In genomic region chr12:8221375-8221774, GRCh38 we compare ENCODE assay signal across 8 cellular contexts. TPM values are rescaled to one million over a fixed set of nuclear protein-coding genes. Genes with fewer than 3 reads are reported as not detected.
DNase-seq lines count a peak whose midpoint lies in the region; ATAC-seq and TF ChIP-seq lines count a peak whose summit lies in the region.
"Not testable (repeated sequence)": the region's sequence is repeated elsewhere in the genome, so short reads cannot be mapped to it uniquely, and the experiment has no call there.
"Had no signal": no experiment of that assay in that cellular context is flagged by ENCODE, and none has a peak within 500 bp of the region (broad histone marks: within the 10 kb centered on the region; RNA-seq: fewer than 3 reads in every experiment).

No MANE protein-coding gene starts in this region.

- H3K9me3 ChIP-seq in lung (ENCODE audit: control insufficient read depth in 2 of 2, insufficient read depth in 1 of 2, low read length in 1 of 2): not testable (repeated sequence)

- DNase-seq in DMS53 (lab: John Stamatoyannopoulos, UW) (peak; percentile 80), NCI-H1105 treated with DMSO at 0.1 percent for 48 hours (lab: John Stamatoyannopoulos, UW) (peak; percentile 76), NCI-H69 (lab: John Stamatoyannopoulos, UW) (peak; percentile 23), cerebellar cortex (ENCODE audit: low spot score) (peak; percentile 22), glomerular endothelial cell (ENCODE audit: extremely low read depth, low read depth, low spot score) (peak; percentile 72), lung (ENCODE audit: low spot score) (peak; percentile 58), posterior vena cava (ENCODE audit: low spot score) (peak; percentile 76)

- intact Hi-C loops in posterior vena cava (cut with DNase I): loop anchor here in 1 of 2 donors (10.0 kb wide), 1 partner anchor 117 kb away; no protein-coding TSS in a partner anchor

- not testable (repeated sequence) for H3K27me3 ChIP-seq in lung (ENCODE audit: control insufficient read depth, insufficient read depth)

- not testable (repeated sequence) for TF ChIP-seq CTCF in lung (IDR thresholded peaks at IDR 0.05; ENCODE audit: control extremely low read depth, extremely low read depth)

- H3K4me3 ChIP-seq in lung: not testable (repeated sequence)

- 73 to 87% methylated on average over 20 to 21 of the region's 21 CpGs for WGBS in lung, 2 donors

- not testable (repeated sequence) for H3K27ac ChIP-seq in lung (ENCODE audit: low read depth in 1 of 2, low read length in 1 of 2)

- not testable (repeated sequence) for H3K36me3 ChIP-seq in lung (ENCODE audit: control insufficient read depth in 2 of 2, insufficient read depth in 2 of 2, low read length in 2 of 2)

- H3K4me1 ChIP-seq in lung (ENCODE audit: control insufficient read depth in 2 of 2, insufficient read depth in 2 of 2, low read length in 2 of 2): not testable (repeated sequence)

- ATAC-seq in lung (ENCODE audit: insufficient read depth, low FRiP score): not testable (repeated sequence)

RNA-seq across cellular contexts. Expression of gene FAM90A1, which starts 6.0 kb away (rescaled TPM):
- total RNA-seq in glomerular endothelial cell (0.06 TPM in 1 of 2 replicates, not detected in the other), lung (under 1 TPM; 0.14 to 0.58 TPM), posterior vena cava (under 1 TPM; 0.19 to 0.23 TPM)
- under 1 TPM; 0.24 to 0.35 TPM for polyA plus RNA-seq in lung
- total RNA-seq: CD8-positive, alpha-beta memory T cell had no signal

Comparison
In these comparisons a context has a peak if more than half of its experiments do, and no peak if none do; other contexts are left out.
1. DNase-seq: peak in every context shown above with its lines; median percentile 80 in DMS53; 76 in NCI-H1105 treated with DMSO at 0.1 percent for 48 hours; 76 in posterior vena cava; 72 in glomerular endothelial cell; 58 in lung; 23 in NCI-H69; 22 in cerebellar cortex.